Comparison of ENCODE assay signal across 1 cellular context in genomic region chr20:50635676-50636600, GRCh38.
TF ChIP-seq lines count a peak whose summit lies in the region.

No MANE protein-coding gene starts in this region.

TF ChIP-seq in HEK293, 187 proteins besides CTCF, POLR2A, EP300 and RAD21 (continued from another document and continues in another):
- TF ChIP-seq ZNF394 (tag by site-specific recombination; IDR thresholded peaks at IDR 0.05; ENCODE audit: borderline replicate concordance) (no peak), GLI4 (tag by site-specific recombination; IDR thresholded peaks at IDR 0.05) (no peak), ZNF157 (tag by site-specific recombination; IDR thresholded peaks at IDR 0.05) (no peak), ZNF747 (tag by site-specific recombination; IDR thresholded peaks at IDR 0.05) (no peak), ZBTB7A (tag by site-specific recombination; IDR thresholded peaks at IDR 0.05; ENCODE audit: low read depth) (no peak), ZNF645 (tag by site-specific recombination; IDR thresholded peaks at IDR 0.05) (no peak), ZNF10 (tag by site-specific recombination; IDR thresholded peaks at IDR 0.05) (no peak), ZNF707 (tag by site-specific recombination; IDR thresholded peaks at IDR 0.05) (no peak), ZNF549 (tag by site-specific recombination; IDR thresholded peaks at IDR 0.05) (no peak), ZNF514 (tag by site-specific recombination; IDR thresholded peaks at IDR 0.05) (no peak), ZNF610 (tag by site-specific recombination; IDR thresholded peaks at IDR 0.05; ENCODE audit: borderline replicate concordance) (no peak), KLF8 (tag by site-specific recombination; IDR thresholded peaks at IDR 0.05) (0 out of 2 replicates have a peak, but pooled peaks have one; percentile 43), ZNF184 (tag by site-specific recombination; IDR thresholded peaks at IDR 0.05) (peak; percentile 78), ZNF2 (tag by site-specific recombination; IDR thresholded peaks at IDR 0.05) (0 out of 2 replicates have a peak, but pooled peaks have one; percentile 26), MEIS1 (CRISPR knock-in tag; IDR thresholded peaks at IDR 0.05; ENCODE audit: borderline replicate concordance) (no peak), ZNF274 (IDR thresholded peaks at IDR 0.05; ENCODE audit: low read length) (no peak), ZNF274 (tag by site-specific recombination; IDR thresholded peaks at IDR 0.05; ENCODE audit: borderline replicate concordance) (no peak), ZNF433 (tag by site-specific recombination; IDR thresholded peaks at IDR 0.05; ENCODE audit: low read depth) (no peak), SETDB1 (IDR thresholded peaks at IDR 0.05; ENCODE audit: insufficient read length, low read length) (no peak), ZNF548 (tag by site-specific recombination; IDR thresholded peaks at IDR 0.05) (no peak), ZBTB21 (tag by site-specific recombination; IDR thresholded peaks at IDR 0.05) (no peak), TSHZ1 (tag by site-specific recombination; IDR thresholded peaks at IDR 0.05; ENCODE audit: borderline replicate concordance) (no peak), ZSCAN23 (tag by site-specific recombination; IDR thresholded peaks at IDR 0.05) (no peak), ZNF624 (tag by site-specific recombination; IDR thresholded peaks at IDR 0.05) (no peak), TRIM28 (IDR thresholded peaks at IDR 0.05; ENCODE audit: borderline replicate concordance, low read length) (no peak), ZNF423 (tag by site-specific recombination; IDR thresholded peaks at IDR 0.05) (no peak; the same call in 1 of the 2 replicates), ZBTB26 (tag by site-specific recombination; optimal IDR thresholded peaks at IDR 0.05) (peak; percentile 34), OVOL3 (tag by site-specific recombination; IDR thresholded peaks at IDR 0.05) (no peak), ZNF473 (tag by site-specific recombination; IDR thresholded peaks at IDR 0.05) (no peak), BCL11A (tag by site-specific recombination; IDR thresholded peaks at IDR 0.05; ENCODE audit: low read depth) (no peak), ZNF169 (tag by site-specific recombination; IDR thresholded peaks at IDR 0.05) (no peak), ZNF776 (tag by site-specific recombination; IDR thresholded peaks at IDR 0.05; ENCODE audit: borderline replicate concordance) (no peak), ZNF488 (tag by site-specific recombination; IDR thresholded peaks at IDR 0.05) (no peak), ZNF266 (tag by site-specific recombination; IDR thresholded peaks at IDR 0.05; ENCODE audit: low read depth) (no peak), PRDM1 (tag by site-specific recombination; IDR thresholded peaks at IDR 0.05) (0 out of 2 replicates have a peak, but pooled peaks have one; percentile 14), ZNF660 (tag by site-specific recombination; IDR thresholded peaks at IDR 0.05) (no peak), ZNF155 (tag by site-specific recombination; IDR thresholded peaks at IDR 0.05) (no peak), ZNF449 (tag by site-specific recombination; IDR thresholded peaks at IDR 0.05) (peak; percentile 95), PRDM6 (tag by site-specific recombination; IDR thresholded peaks at IDR 0.05) (no peak), ZIC2 (tag by site-specific recombination; IDR thresholded peaks at IDR 0.05) (peak; percentile 73), PRDM4 (tag by site-specific recombination; IDR thresholded peaks at IDR 0.05) (peak; percentile 86), ZBTB17 (tag by site-specific recombination; IDR thresholded peaks at IDR 0.05) (peak; percentile 66), FEZF1 (tag by site-specific recombination; IDR thresholded peaks at IDR 0.05) (no peak), INSM2 (tag by site-specific recombination; IDR thresholded peaks at IDR 0.05) (no peak), GLI2 (tag by site-specific recombination; IDR thresholded peaks at IDR 0.05; ENCODE audit: borderline replicate concordance, low read depth) (no peak), KLF1 (tag by site-specific recombination; IDR thresholded peaks at IDR 0.05) (no peak), ZNF311 (tag by site-specific recombination; IDR thresholded peaks at IDR 0.05; ENCODE audit: borderline replicate concordance) (no peak), ZNF518A (tag by site-specific recombination; conservative IDR thresholded peaks at IDR 0.05; ENCODE audit: low read depth) (no peak)
